ENCODE assay signal across 1 cellular context in the genomic region with DNA sequence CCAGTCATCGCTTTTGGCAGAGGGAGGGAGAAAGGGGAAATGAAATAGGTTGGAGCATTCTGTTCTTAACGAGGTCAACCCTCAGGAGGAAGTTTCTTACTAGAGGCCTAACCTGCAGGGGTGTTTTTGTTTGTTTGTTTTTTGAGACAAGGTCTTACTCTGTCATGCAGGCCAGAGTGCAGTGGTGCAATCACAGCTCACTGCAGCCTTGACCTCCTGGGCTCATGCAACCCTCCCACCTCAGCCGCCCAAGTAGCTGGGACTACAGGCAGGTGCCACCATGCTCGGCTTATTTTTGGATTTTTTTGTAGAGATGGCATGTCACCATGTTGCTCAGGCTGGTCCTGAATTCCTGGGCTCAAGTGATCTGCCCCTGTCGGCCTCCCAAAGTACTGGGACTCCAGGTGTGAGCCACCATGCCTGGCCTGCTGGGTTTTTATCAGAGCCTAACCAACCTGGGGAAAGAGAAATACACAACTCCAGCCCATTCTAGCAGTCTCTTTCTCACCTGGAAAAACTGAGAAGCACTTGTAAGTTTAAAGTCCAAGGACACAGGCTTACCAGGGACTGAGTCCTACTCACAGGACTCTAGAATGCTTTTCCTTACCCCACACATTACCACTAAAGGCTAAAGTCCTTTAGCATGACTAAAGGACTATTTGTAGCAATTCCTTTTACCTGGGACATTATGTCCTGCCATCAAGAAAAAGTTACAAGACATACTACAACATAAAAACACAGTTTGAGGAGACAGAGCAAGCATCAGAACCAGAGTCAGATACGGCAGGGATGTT.
TF ChIP-seq lines count a peak whose summit lies in the region.

No MANE protein-coding gene starts in this region.

TF ChIP-seq in HepG2, 621 proteins besides CTCF, POLR2A, EP300 and RAD21 (continued from another document):
- 0 out of 2 replicates have a peak, but pooled peaks have one; percentile 64 for TF ChIP-seq ZHX1 (CRISPR knock-in tag; IDR thresholded peaks at IDR 0.05; ENCODE audit: low read depth)
- no peak for TF ChIP-seq MBNL3 (CRISPR knock-in tag; conservative IDR thresholded peaks at IDR 0.05)
- TF ChIP-seq NR2F6 (IDR thresholded peaks at IDR 0.05): peak; percentile 80
- peak; percentile 93 for TF ChIP-seq NR2F6 (CRISPR knock-in tag; IDR thresholded peaks at IDR 0.05)
- TF ChIP-seq FOXA3 (CRISPR knock-in tag; IDR thresholded peaks at IDR 0.05): peak; percentile 75
- 0 out of 2 replicates have a peak, but pooled peaks have one; percentile 29 for TF ChIP-seq ZNF350 (CRISPR knock-in tag; IDR thresholded peaks at IDR 0.05; ENCODE audit: borderline replicate concordance, low read depth)
- TF ChIP-seq SNAI1 (CRISPR knock-in tag; IDR thresholded peaks at IDR 0.05; ENCODE audit: borderline replicate concordance): no peak
- TF ChIP-seq UBTF (CRISPR knock-in tag; IDR thresholded peaks at IDR 0.05): peak; percentile 42; the same call in 1 of the 2 replicates
- 0 out of 2 replicates have a peak, but pooled peaks have one; percentile 25 for TF ChIP-seq ZNF614 (CRISPR knock-in tag; IDR thresholded peaks at IDR 0.05; ENCODE audit: borderline replicate concordance)
- TF ChIP-seq GTF2F1 (IDR thresholded peaks at IDR 0.05; ENCODE audit: low read length): no peak
- TF ChIP-seq FOXK1 (CRISPR knock-in tag; IDR thresholded peaks at IDR 0.05; ENCODE audit: borderline replicate concordance, low read depth): peak; percentile 70; the same call in 1 of the 2 replicates
- TF ChIP-seq RARA (CRISPR knock-in tag; IDR thresholded peaks at IDR 0.05): peak; percentile 93
- TF ChIP-seq HOMEZ (CRISPR knock-in tag; IDR thresholded peaks at IDR 0.05; ENCODE audit: low read depth): peak; percentile 79; the same call in 1 of the 2 replicates
- peak; percentile 24; the same call in 1 of the 2 replicates for TF ChIP-seq ZNF501 (CRISPR knock-in tag; IDR thresholded peaks at IDR 0.05)
- TF ChIP-seq IRF2 (CRISPR knock-in tag; IDR thresholded peaks at IDR 0.05): 0 out of 2 replicates have a peak, but pooled peaks have one; percentile 28
- TF ChIP-seq U2AF2 (IDR thresholded peaks at IDR 0.05; ENCODE audit: low read depth, low read length): no peak
- peak; percentile 46; the same call in 1 of the 2 replicates for TF ChIP-seq TRIM24 (CRISPR knock-in tag; IDR thresholded peaks at IDR 0.05)
- TF ChIP-seq NR2C2 (CRISPR knock-in tag; IDR thresholded peaks at IDR 0.05; ENCODE audit: borderline replicate concordance): peak; percentile 86
- peak; percentile 64; the same call in 1 of the 2 replicates for TF ChIP-seq RXRA (CRISPR knock-in tag; IDR thresholded peaks at IDR 0.05)
- TF ChIP-seq ESRRA (CRISPR knock-in tag; IDR thresholded peaks at IDR 0.05; ENCODE audit: low read depth): 0 out of 2 replicates have a peak, but pooled peaks have one; percentile 29
TF ChIP-seq in HepG2: peak in this region for 91.
